ENCODE assay signal across 8 cellular contexts in the genomic region with DNA sequence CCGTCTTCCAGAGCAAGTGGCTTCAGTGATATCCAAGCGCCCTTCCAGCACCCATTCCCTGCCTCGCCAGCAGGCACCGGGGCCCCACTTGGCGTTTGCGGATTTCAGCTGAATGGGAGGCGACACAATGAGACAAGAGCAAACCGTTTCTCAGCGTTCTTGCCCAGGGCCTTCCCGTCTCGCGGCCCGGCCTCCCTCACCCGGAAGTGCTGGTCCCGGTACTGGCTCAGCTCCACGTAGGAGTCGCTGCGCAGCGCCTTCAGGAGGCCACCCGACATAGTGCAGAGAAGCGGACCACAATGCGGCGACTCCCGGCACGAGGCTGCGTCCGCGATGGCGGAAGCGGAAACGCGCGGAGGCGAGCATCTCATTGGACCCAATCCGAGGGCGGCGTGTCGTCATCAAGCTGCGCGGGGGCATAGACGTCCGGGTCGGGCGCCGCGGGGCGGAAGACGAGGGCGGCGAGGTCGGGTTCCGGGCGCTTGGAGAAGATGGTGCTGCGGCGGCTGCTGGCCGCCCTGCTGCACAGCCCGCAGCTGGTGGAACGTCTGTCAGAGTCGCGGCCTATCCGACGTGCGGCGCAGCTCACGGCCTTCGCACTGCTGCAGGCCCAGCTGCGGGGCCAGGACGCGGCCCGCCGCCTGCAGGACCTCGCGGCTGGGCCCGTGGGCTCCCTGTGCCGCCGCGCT.
DNase-seq lines count a peak whose midpoint lies in the region; ATAC-seq lines count a peak whose summit lies in the region.

A gene (minus strand): TSS at position 303 of the 689 bp plus-strand sequence. CDS start 25 bp downstream, at position 278.

- peak within 1 kb of the TSS; percentile 98 for H3K27ac Mint-ChIP-seq in central memory CD8-positive, alpha-beta T cell (ENCODE audit: low read depth)

- DNase-seq in AG20443 (ENCODE audit: low spot score) (peak; percentile 98), NCI-H345 treated with DMSO at 0.1 percent for 48 hours (lab: John Stamatoyannopoulos, UW; ENCODE audit: unreplicated experiment) (peak; percentile 92), islet precursor cell (peak; percentile 99)
- peak; percentile 99 for DNase-seq in activated CD4-positive, CD25-positive, alpha-beta regulatory T cell treated with anti-CD3 and anti-CD28 coated beads, Interleukin-2, amount 50 U/mL, for 16 hours (ENCODE audit: low read depth, low spot score)
- DNase-seq in central memory CD8-positive, alpha-beta T cell (ENCODE audit: low spot score in 2 of 2), result peak; percentile 99
- peak; percentile 99 to 100 (median 100) for DNase-seq in stimulated activated CD4-positive, alpha-beta T cell treated with anti-CD3 and anti-CD28 coated beads, Interleukin-12 subunit alpha, Interleukin-12 subunit beta, amount 100 ng/mL, for 48 hours (ENCODE audit: low read depth in 2 of 3, low spot score in 1 of 3)

- peaks cover 31% of the 10 kb centered on the region for H3K4me1 Mint-ChIP-seq in central memory CD8-positive, alpha-beta T cell

- H3K36me3 Mint-ChIP-seq in central memory CD8-positive, alpha-beta T cell (ENCODE audit: insufficient read depth), result peaks cover 47% of the 10 kb centered on the region

- no peaks in the 10 kb centered on the region for H3K27me3 Mint-ChIP-seq in central memory CD8-positive, alpha-beta T cell

- ATAC-seq in GM19025 (IDR thresholded peaks at IDR 0.05; ENCODE audit: low read depth, unreplicated experiment) (peak; percentile 88), HG03342 (IDR thresholded peaks at IDR 0.05; ENCODE audit: unreplicated experiment) (peak; percentile 90)
- ATAC-seq in central memory CD8-positive, alpha-beta T cell (replicated peaks; ENCODE audit: extremely low read depth, poor library complexity, severe bottlenecking), result peak; percentile 94

- H3K4me3 Mint-ChIP-seq in central memory CD8-positive, alpha-beta T cell, result peak within 1 kb of the TSS; percentile 98

- no peaks in the 10 kb centered on the region for H3K9me3 Mint-ChIP-seq in central memory CD8-positive, alpha-beta T cell

Comparison
In these comparisons a context has a peak if more than half of its experiments do, and no peak if none do; other contexts are left out.
1. Peak in every context shown above with its lines: DNase-seq and ATAC-seq.